In the genomic region with DNA sequence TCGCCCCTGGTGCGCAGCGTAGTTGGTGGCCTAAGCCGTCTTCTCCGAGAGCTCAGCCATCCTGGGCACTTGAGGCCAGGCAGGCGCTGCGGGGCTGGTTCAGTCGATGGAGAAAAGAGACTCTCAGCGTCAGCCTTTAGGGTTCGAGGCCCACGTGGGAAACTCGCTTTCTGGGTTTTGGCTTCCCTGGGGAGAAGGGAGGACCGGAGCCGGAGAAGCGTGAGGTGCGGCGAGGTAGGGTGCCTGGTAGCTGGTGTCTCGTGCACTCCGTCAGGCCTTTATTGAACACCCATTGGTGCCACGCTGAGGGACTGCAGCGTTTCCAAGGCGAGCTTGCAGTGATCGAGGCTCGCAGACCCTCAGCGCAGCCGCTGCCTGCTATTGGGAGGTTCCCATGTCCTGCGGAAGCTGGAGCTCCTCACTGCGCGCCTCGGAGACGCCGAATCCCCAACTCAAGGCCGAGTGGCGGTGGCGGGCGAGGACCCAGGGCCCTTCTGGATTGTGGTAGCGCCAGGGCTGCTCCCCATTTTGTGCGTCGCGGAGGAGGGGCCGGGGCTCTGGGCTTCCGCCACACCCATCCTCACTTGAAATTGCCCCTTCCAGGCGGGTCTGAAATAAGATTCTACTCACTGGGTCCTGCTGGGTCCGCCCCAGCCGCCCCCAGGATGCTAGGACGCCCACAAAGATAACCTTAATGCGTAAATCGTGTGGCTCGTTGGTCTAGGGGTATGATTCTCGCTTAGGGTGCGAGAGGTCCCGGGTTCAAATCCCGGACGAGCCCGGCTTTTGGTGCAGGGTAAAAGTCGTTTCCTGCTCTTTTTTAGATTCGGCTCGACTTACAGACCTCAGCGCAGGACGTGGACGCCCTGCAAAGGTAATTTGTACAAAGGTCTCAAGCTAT, we compare ENCODE assay signal across 8 cellular contexts. TPM values are rescaled to one million over a fixed set of nuclear protein-coding genes. Genes with fewer than 3 reads are reported as not detected.
DNase-seq lines count a peak whose midpoint lies in the region; ATAC-seq, FAIRE-seq and TF ChIP-seq lines count a peak whose summit lies in the region.

No MANE protein-coding gene starts in this region.

- peaks cover 94% of the 10 kb centered on the region for H3K27me3 Mint-ChIP-seq in mesothelial cell of epicardium (ENCODE audit: low read depth)

- ATAC-seq in GM21825 (IDR thresholded peaks at IDR 0.05; ENCODE audit: unreplicated experiment) (no peak), HG03039 (IDR thresholded peaks at IDR 0.05; ENCODE audit: unreplicated experiment) (no peak)

- CTCF ChIA-PET in RWPE1 (lab: Yijun Ruan, JAX) = interaction anchor here (0.5 to 0.6 kb wide), 2 partner anchors 11 to 148 kb away, joined by 3 read pairs; no protein-coding TSS in a partner anchor

- peak; percentile 48 for DNase-seq in AG08395 (ENCODE audit: low spot score)
- peak; percentile 78 for DNase-seq in GM13976 (ENCODE audit: low spot score)
- DNase-seq in RWPE1 (ENCODE audit: low spot score) = peak; percentile 60
- DNase-seq in bronchial epithelial cell (ENCODE audit: low read depth) = peak; percentile 54
- peak in 1 of 2 experiments; percentile 56 for DNase-seq in mesothelial cell of epicardium (ENCODE audit: low spot score in 2 of 2, unreplicated experiment in 2 of 2)
- DNase-seq in AML-193 (lab: John Stamatoyannopoulos, UW) = no peak

- no peak overlapping the region; the same call in 1 of the 2 replicates for H3K27ac ChIP-seq in RWPE1

- H3K36me3 Mint-ChIP-seq in mesothelial cell of epicardium = no peaks in the 10 kb centered on the region

- in situ Hi-C loops in GM13976 (cut with MboI; ENCODE audit: low sequenced_read_pairs, unreplicated experiment) = no loop called here

- POLR2A ChIA-PET in RWPE1 (lab: Yijun Ruan, JAX; ENCODE audit: low non-redundant PET) = no interaction called here

- H3K4me1 Mint-ChIP-seq in mesothelial cell of epicardium = peaks cover 12% of the 10 kb centered on the region

- H3K4me3 ChIP-seq in bronchial epithelial cell (ENCODE audit: low read depth, low read length) = peak overlapping the region; percentile 56

- H3K27ac Mint-ChIP-seq in mesothelial cell of epicardium = no peak overlapping the region

- no peaks in the 10 kb centered on the region for H3K36me3 ChIP-seq in bronchial epithelial cell (ENCODE audit: control insufficient read depth, insufficient read depth, low read length)

- peak overlapping the region; percentile 80 for H3K4me3 Mint-ChIP-seq in mesothelial cell of epicardium

- H3K27me3 ChIP-seq in bronchial epithelial cell (ENCODE audit: control insufficient read depth, insufficient read depth, low read length) = no peaks in the 10 kb centered on the region

- FAIRE-seq in bronchial epithelial cell (lab: Jason Lieb, UNC) = no peak

- TF ChIP-seq CTCF in GM13976 (IDR thresholded peaks at IDR 0.05; ENCODE audit: borderline replicate concordance, control extremely low read depth, extremely low read depth, insufficient read depth, missing control alignments) (no peak), RWPE1 (conservative IDR thresholded peaks at IDR 0.05; ENCODE audit: low read depth) (no peak), bronchial epithelial cell (IDR thresholded peaks at IDR 0.05; ENCODE audit: insufficient read depth, low read length, severe bottlenecking) (no peak), mesothelial cell of epicardium (IDR thresholded peaks at IDR 0.05; ENCODE audit: unreplicated experiment) (no peak)

- H3K9me3 Mint-ChIP-seq in mesothelial cell of epicardium = no peaks in the 10 kb centered on the region

RNA-seq across cellular contexts. Expression of gene OR1F1, which starts 1.2 kb away (rescaled TPM):
- not detected in 2 replicates for total RNA-seq in bronchial epithelial cell
- not detected in 3 replicates for total RNA-seq in mesothelial cell of epicardium

RNA-seq across cellular contexts. Expression of gene ZNF200, which starts 45.8 kb away (rescaled TPM):
- total RNA-seq in bronchial epithelial cell = 9.5 and 9.9 TPM in 2 replicates
- 8.0 to 8.6 TPM (median 8.3 TPM) in 3 replicates for total RNA-seq in mesothelial cell of epicardium

RNA-seq across cellular contexts. Expression of gene ZNF213, which starts 54.3 kb away (rescaled TPM):
- total RNA-seq in bronchial epithelial cell (7.6 and 10.6 TPM in 2 replicates), mesothelial cell of epicardium (12.2 to 13.4 TPM (median 12.7 TPM) in 3 replicates)

Comparison
In these comparisons a context has a peak if more than half of its experiments do, and no peak if none do; other contexts are left out.
1. DNase-seq: peak in AG08395 (single experiment), GM13976 (single experiment), RWPE1 (single experiment) and bronchial epithelial cell (single experiment); none in AML-193 (0 of 2).